ENCODE assay signal across 23 cellular contexts in the genomic region with DNA sequence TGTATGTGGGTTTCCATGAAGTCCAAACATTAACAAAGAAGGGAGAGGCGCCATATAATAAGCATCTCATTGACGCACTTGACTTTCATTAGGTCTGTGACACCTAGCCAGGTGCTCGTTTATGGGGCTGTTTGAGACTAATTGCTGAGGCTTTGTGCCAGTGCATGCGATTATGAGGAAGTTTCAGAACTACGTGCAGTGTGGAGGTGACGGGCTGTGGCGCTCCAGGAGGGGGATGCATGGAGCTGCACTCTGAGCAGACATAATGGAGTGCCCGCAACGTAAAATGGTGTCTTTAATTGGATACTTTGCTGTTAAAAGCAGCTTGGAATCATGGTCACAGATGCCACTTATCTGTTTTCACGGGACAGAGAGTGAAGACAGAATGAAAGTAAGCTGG.
A peak's percentile ranks its signal among the peaks of the same experiment; 100 is the strongest.
DNase-seq lines count a peak whose midpoint lies in the region; ATAC-seq lines count a peak whose summit lies in the region.
"Had no signal": no experiment of that assay in that cellular context is flagged by ENCODE, and none has a peak within 500 bp of the region (broad histone marks: within the 10 kb centered on the region; RNA-seq: fewer than 3 reads in every experiment).

No MANE protein-coding gene starts in this region.

- intact Hi-C loops in left colon (cut with DNase I, micrococcal nuclease): no loop called here

- in situ Hi-C loops in KBM-7 (cut with MboI; ENCODE audit: low pct_unique_long_range_greater_than_20kb, low sequenced_read_pairs): no loop called here

- no peak overlapping the region for H3K27ac ChIP-seq in caudate nucleus (ENCODE audit: low read depth, low read length)
- H3K27ac ChIP-seq: cardiac muscle cell, GM23248, HL-60, PC-9, VCaP had no signal

- ATAC-seq in left colon (peak; percentile 90), HG03442 (IDR thresholded peaks at IDR 0.05; ENCODE audit: unreplicated experiment) (no peak)
- ATAC-seq: naive thymus-derived CD4-positive, alpha-beta T cell had no signal

- peak; percentile 49 for DNase-seq in KBM-7
- DNase-seq in NCI-H1105 (lab: John Stamatoyannopoulos, UW): peak; percentile 75
- peak; percentile 100 for DNase-seq in NCI-H748 (lab: John Stamatoyannopoulos, UW; ENCODE audit: unreplicated experiment)
- peak; percentile 70 to 82 for DNase-seq in left colon
- no peak for DNase-seq in caudate nucleus (lab: John Stamatoyannopoulos, UW)
- DNase-seq in NCI-H524 (lab: John Stamatoyannopoulos, UW): no peak
- no peak for DNase-seq in 8988T
- DNase-seq: activated CD4-positive, alpha-beta T cell treated with anti-CD3 and anti-CD28 coated beads, Interleukin-2, amount 10 ng/mL, durations not matched to agents 24 days and 14 days; AML-193; anterior cingulate cortex; CD8-positive, alpha-beta memory T cell; GM23248; head of caudate nucleus; mesendoderm; naive thymus-derived CD4-positive, alpha-beta T cell; NCI-H2171 treated with DMSO at 0.1 percent for 48 hours; NCI-H82; PC-9; trophoblast cell had no signal

Comparison
In these comparisons a context has a peak if more than half of its experiments do, and no peak if none do; other contexts are left out.
1. DNase-seq: peak in KBM-7 (single experiment), NCI-H1105 (single experiment), NCI-H748 (single experiment) and left colon (2 of 2); none in caudate nucleus (0 of 61), NCI-H524 (0 of 2) and 8988T (single experiment).